In genomic region chr6:28142446-28142845, GRCh38 we compare ENCODE assay signal across 8 cellular contexts. TPM values are rescaled to one million over a fixed set of nuclear protein-coding genes. Genes with fewer than 3 reads are reported as not detected.
A peak's percentile ranks its signal among the peaks of the same experiment; 100 is the strongest.
DNase-seq lines count a peak whose midpoint lies in the region; ATAC-seq and TF ChIP-seq lines count a peak whose summit lies in the region.

No MANE protein-coding gene starts in this region.

- H3K4me2 ChIP-seq in PC-3 (ENCODE audit: low read length) = peak overlapping the region; percentile 90

- H3K4me3 Mint-ChIP-seq in endothelial cell (ENCODE audit: unreplicated experiment) = peak overlapping the region; percentile 96
- H3K4me3 Mint-ChIP-seq in osteocyte (ENCODE audit: unreplicated experiment) = peak overlapping the region; percentile 97

- no peaks in the 10 kb centered on the region for H3K9me2 ChIP-seq in PC-3 (replicated peaks; ENCODE audit: low read length)

- peaks cover 23% of the 10 kb centered on the region for H3K4me1 ChIP-seq in PC-3 (ENCODE audit: insufficient read depth, low read length)

- no peaks in the 10 kb centered on the region for H3K9me3 Mint-ChIP-seq in endothelial cell (ENCODE audit: unreplicated experiment)
- H3K9me3 Mint-ChIP-seq in osteocyte (ENCODE audit: unreplicated experiment) = no peaks in the 10 kb centered on the region

- H3K27me3 Mint-ChIP-seq in endothelial cell (ENCODE audit: unreplicated experiment) (no peaks in the 10 kb centered on the region), osteocyte (ENCODE audit: unreplicated experiment) (no peaks in the 10 kb centered on the region)

- H2AFZ ChIP-seq in PC-3 (ENCODE audit: low read length) = peak overlapping the region; percentile 99

- H3K4me1 Mint-ChIP-seq in endothelial cell (ENCODE audit: unreplicated experiment) (peaks cover 14% of the 10 kb centered on the region), osteocyte (ENCODE audit: unreplicated experiment) (peaks cover 40% of the 10 kb centered on the region)

- POLR2A ChIA-PET in PC-3 (lab: Charles Lee; ENCODE audit: unreplicated experiment) = no interaction called here

- H3K27ac ChIP-seq in PC-3 (ENCODE audit: low read length) = no peak overlapping the region

- H4K20me1 ChIP-seq in PC-3 (ENCODE audit: low read length) = peaks cover 12% of the 10 kb centered on the region

- peak overlapping the region; percentile 87 for H3K9ac ChIP-seq in PC-3 (ENCODE audit: low read length)

- intact Hi-C loops in PC-3 (cut with micrococcal nuclease) = no loop called here

- no peak for ATAC-seq in PC-3

- CTCF ChIA-PET in PC-3 (lab: Charles Lee) = no interaction called here

- H3K27me3 ChIP-seq in PC-3 (ENCODE audit: low read length) = no peaks in the 10 kb centered on the region

- peak overlapping the region; percentile 82 for H3K4me3 ChIP-seq in PC-3 (ENCODE audit: low read length)

- no TSS peak for BruUV-seq in PC-3 (replicated peaks; lab: Mats Ljungman, UMichigan)

- TF ChIP-seq CTCF in PC-3 (conservative IDR thresholded peaks at IDR 0.05; ENCODE audit: low read depth, low read length) (no peak), endothelial cell (IDR thresholded peaks at IDR 0.05; ENCODE audit: unreplicated experiment) (no peak), osteocyte (IDR thresholded peaks at IDR 0.05) (no peak), GM10266 (IDR thresholded peaks at IDR 0.05; ENCODE audit: control insufficient read depth, insufficient read depth, low read depth, missing control alignments) (no peak)

- H3K36me3 Mint-ChIP-seq in endothelial cell (ENCODE audit: low read depth, unreplicated experiment) (peaks cover under 1% of the 10 kb centered on the region), osteocyte (ENCODE audit: unreplicated experiment) (peaks cover 25% of the 10 kb centered on the region)

- peak; percentile 21 for DNase-seq in EL
- peak; percentile 26 for DNase-seq in PC-3
- DNase-seq in endothelial cell (ENCODE audit: low spot score) = no peak
- no peak for DNase-seq in osteocyte (ENCODE audit: extremely low spot score, unreplicated experiment)
- DNase-seq in pons (ENCODE audit: low spot score) = no peak
- no peak for DNase-seq in KG1 (lab: John Stamatoyannopoulos, UW)
- DNase-seq in GM10266 (ENCODE audit: extremely low spot score) = no peak
- DNase-seq in NCI-H1105 (lab: John Stamatoyannopoulos, UW) = no peak

- H3K79me2 ChIP-seq in PC-3 (ENCODE audit: low read length) = peaks cover 56% of the 10 kb centered on the region

- H3K9me3 ChIP-seq in PC-3 (ENCODE audit: low read length) = no peaks in the 10 kb centered on the region

- H3K27ac Mint-ChIP-seq in endothelial cell (ENCODE audit: unreplicated experiment) (peak overlapping the region; percentile 75), osteocyte (ENCODE audit: unreplicated experiment) (peak overlapping the region; percentile 93)

- peaks cover 27% of the 10 kb centered on the region; the same call in 1 of the 2 replicates for H3K36me3 ChIP-seq in PC-3 (ENCODE audit: low read depth, low read length)

- H3F3A ChIP-seq in PC-3 (ENCODE audit: low read length, unreplicated experiment) = no peaks in the 10 kb centered on the region

RNA-seq across cellular contexts. Expression of gene ZKSCAN8, which starts 0.8 kb away (rescaled TPM):
- total RNA-seq in PC-3 (2014; rRNA removed) = 10.3 and 12.0 TPM in 2 replicates
- 29.5 TPM for total RNA-seq in endothelial cell (ENCODE audit: unreplicated experiment)
- 34.7 and 36.3 TPM in 2 replicates for total RNA-seq in osteocyte

RNA-seq across cellular contexts. Expression of gene ZSCAN16, which starts 18.0 kb away (rescaled TPM):
- total RNA-seq in PC-3 (2014; rRNA removed) (4.5 and 8.1 TPM in 2 replicates), endothelial cell (ENCODE audit: unreplicated experiment) (6.5 TPM), osteocyte (4.8 and 5.1 TPM in 2 replicates)

Comparison
In these comparisons a context has a peak if more than half of its experiments do, and no peak if none do; other contexts are left out.
1. DNase-seq: peak in EL (single experiment) and PC-3 (single experiment); none in endothelial cell (single experiment), osteocyte (single experiment), pons (single experiment), KG1 (single experiment), GM10266 (single experiment) and NCI-H1105 (single experiment).